In genomic region chr1:145729196-145729595, GRCh38 we compare ENCODE assay signal across 33 cellular contexts. TPM values are rescaled to one million over a fixed set of nuclear protein-coding genes. Genes with fewer than 3 reads are reported as not detected.
"Had no signal": no experiment of that assay in that cellular context is flagged by ENCODE, and none has a peak within 500 bp of the region (broad histone marks: within the 10 kb centered on the region; RNA-seq: fewer than 3 reads in every experiment).

No MANE protein-coding gene starts in this region.

- DNase-seq: activated CD4-positive, alpha-beta memory T cell treated with anti-CD3 and anti-CD28 coated beads, Interleukin-2, amount 10 ng/mL, durations not matched to agents 7 days and 5 days; activated CD4-positive, alpha-beta T cell treated with anti-CD3 and anti-CD28 coated beads for 1 hour; activated CD4-positive, alpha-beta T cell treated with anti-CD3 and anti-CD28 coated beads, Interleukin-2, amount 10 ng/mL, durations not matched to agents 7 days and 5 days; activated CD8-positive, alpha-beta memory T cell treated with anti-CD3 and anti-CD28 coated beads, Interleukin-2, amount 50 U/mL, for 48 hours; activated T-cell treated with anti-CD3 and anti-CD28 coated beads, Interleukin-2, amount 50 U/mL, for 24 hours; amygdala; central memory CD4-positive, alpha-beta T cell; endodermal cell; heart left ventricle; hypothalamus; immature natural killer cell; left lung; lower lobe of right lung; mesendoderm; mucosa of descending colon; nephron progenitor cell; pancreas; retina; sigmoid colon; small intestine; stimulated activated CD4-positive, alpha-beta T cell treated with anti-CD3 and anti-CD28 coated beads, Interleukin-2, amount 100 ng/mL, for 24 hours; stimulated activated naive CD4-positive, alpha-beta T cell; T-helper 17 cell; tibial artery; upper lobe of right lung had no signal

- H3K9me3 Mint-ChIP-seq: activated CD4-positive, alpha-beta memory T cell treated with anti-CD3 and anti-CD28 coated beads, Interleukin-2, amount 10 ng/mL, durations not matched to agents 7 days and 5 days; activated CD4-positive, alpha-beta T cell treated with anti-CD3 and anti-CD28 coated beads, Interleukin-2, amount 10 ng/mL, durations not matched to agents 7 days and 5 days; activated naive CD4-positive, alpha-beta T cell treated with anti-CD3 and anti-CD28 coated beads, Interleukin-2, amount 50 U/mL, for 24 hours; activated naive CD8-positive, alpha-beta T cell treated with anti-CD3 and anti-CD28 coated beads, Interleukin-2, amount 50 U/mL, for 24 hours; activated T-cell treated with anti-CD3 and anti-CD28 coated beads, Interleukin-2, amount 50 U/mL, for 24 hours; endodermal cell; immature natural killer cell; nephron progenitor cell; WTC11 had no signal

- H3K27ac ChIP-seq: breast epithelium, heart left ventricle, left lung, lower lobe of right lung, pancreas, prostate gland, sigmoid colon, suprapubic skin, tibial artery, upper lobe of right lung had no signal

- H3K4me3 ChIP-seq: breast epithelium, heart left ventricle, left lung, lower lobe of right lung, mucosa of descending colon, pancreas, prostate gland, sigmoid colon, suprapubic skin, tibial artery, upper lobe of right lung had no signal

- H3K27ac Mint-ChIP-seq: activated CD4-positive, alpha-beta memory T cell treated with anti-CD3 and anti-CD28 coated beads, Interleukin-2, amount 10 ng/mL, durations not matched to agents 7 days and 5 days; activated CD4-positive, alpha-beta T cell treated with anti-CD3 and anti-CD28 coated beads, Interleukin-2, amount 10 ng/mL, durations not matched to agents 7 days and 5 days; activated naive CD4-positive, alpha-beta T cell treated with anti-CD3 and anti-CD28 coated beads, Interleukin-2, amount 50 U/mL, for 24 hours; activated naive CD8-positive, alpha-beta T cell treated with anti-CD3 and anti-CD28 coated beads, Interleukin-2, amount 50 U/mL, for 24 hours; activated T-cell treated with anti-CD3 and anti-CD28 coated beads, Interleukin-2, amount 50 U/mL, for 24 hours; endodermal cell; nephron progenitor cell; T-helper 17 cell; WTC11 had no signal

- H3K36me3 ChIP-seq: breast epithelium, left lung, lower lobe of right lung, pancreas, prostate gland, sigmoid colon, suprapubic skin, tibial artery, upper lobe of right lung had no signal

- H3K4me1 ChIP-seq: breast epithelium, heart left ventricle, left lung, lower lobe of right lung, pancreas, prostate gland, sigmoid colon, suprapubic skin, tibial artery, upper lobe of right lung had no signal

- H3K4me3 Mint-ChIP-seq: activated CD4-positive, alpha-beta memory T cell treated with anti-CD3 and anti-CD28 coated beads, Interleukin-2, amount 10 ng/mL, durations not matched to agents 7 days and 5 days; activated CD4-positive, alpha-beta T cell treated with anti-CD3 and anti-CD28 coated beads, Interleukin-2, amount 10 ng/mL, durations not matched to agents 7 days and 5 days; activated naive CD4-positive, alpha-beta T cell treated with anti-CD3 and anti-CD28 coated beads, Interleukin-2, amount 50 U/mL, for 24 hours; activated naive CD8-positive, alpha-beta T cell treated with anti-CD3 and anti-CD28 coated beads, Interleukin-2, amount 50 U/mL, for 24 hours; activated T-cell treated with anti-CD3 and anti-CD28 coated beads, Interleukin-2, amount 50 U/mL, for 24 hours; endodermal cell; immature natural killer cell; nephron progenitor cell; T-helper 17 cell; WTC11 had no signal

- H3K9me3 ChIP-seq: breast epithelium, left lung, lower lobe of right lung, mucosa of descending colon, pancreas, prostate gland, sigmoid colon, suprapubic skin, tibial artery, upper lobe of right lung had no signal

- H3K27me3 Mint-ChIP-seq: activated CD4-positive, alpha-beta memory T cell treated with anti-CD3 and anti-CD28 coated beads, Interleukin-2, amount 10 ng/mL, durations not matched to agents 7 days and 5 days; activated naive CD4-positive, alpha-beta T cell treated with anti-CD3 and anti-CD28 coated beads, Interleukin-2, amount 50 U/mL, for 24 hours; activated naive CD8-positive, alpha-beta T cell treated with anti-CD3 and anti-CD28 coated beads, Interleukin-2, amount 50 U/mL, for 24 hours; activated T-cell treated with anti-CD3 and anti-CD28 coated beads, Interleukin-2, amount 50 U/mL, for 24 hours; T-helper 17 cell had no signal

- ATAC-seq: activated naive CD8-positive, alpha-beta T cell treated with anti-CD3 and anti-CD28 coated beads, Interleukin-2, amount 50 U/mL, for 24 hours; esophagus mucosa; heart left ventricle; left lung; lower lobe of right lung; mucosa of descending colon; pancreas; T-helper 17 cell; upper lobe of right lung; WTC11 had no signal

- H3K4me1 Mint-ChIP-seq: activated CD4-positive, alpha-beta T cell treated with anti-CD3 and anti-CD28 coated beads, Interleukin-2, amount 10 ng/mL, durations not matched to agents 7 days and 5 days; activated naive CD4-positive, alpha-beta T cell treated with anti-CD3 and anti-CD28 coated beads, Interleukin-2, amount 50 U/mL, for 24 hours had no signal

- H3K36me3 Mint-ChIP-seq: WTC11 had no signal

- H3K27me3 ChIP-seq: breast epithelium, heart left ventricle, left lung, pancreas, sigmoid colon, suprapubic skin, tibial artery, upper lobe of right lung had no signal

RNA-seq across cellular contexts. Expression of gene CD160, which starts 9.9 kb away (rescaled TPM):
- total RNA-seq: activated CD4-positive, alpha-beta memory T cell treated with anti-CD3 and anti-CD28 coated beads, Interleukin-2, amount 10 ng/mL, durations not matched to agents 7 days and 5 days; activated CD4-positive, alpha-beta T cell treated with anti-CD3 and anti-CD28 coated beads, Interleukin-2, amount 10 ng/mL, durations not matched to agents 7 days and 5 days; endodermal cell; esophagus mucosa; myocyte; prostate gland; sigmoid colon; suprapubic skin; WTC11 had no signal

RNA-seq across cellular contexts. Expression of gene PDZK1, which starts 22.0 kb away (rescaled TPM):
- total RNA-seq: esophagus mucosa, lower lobe of right lung, sigmoid colon had no signal
